ENCODE assay signal across 26 cellular contexts in the genomic region with DNA sequence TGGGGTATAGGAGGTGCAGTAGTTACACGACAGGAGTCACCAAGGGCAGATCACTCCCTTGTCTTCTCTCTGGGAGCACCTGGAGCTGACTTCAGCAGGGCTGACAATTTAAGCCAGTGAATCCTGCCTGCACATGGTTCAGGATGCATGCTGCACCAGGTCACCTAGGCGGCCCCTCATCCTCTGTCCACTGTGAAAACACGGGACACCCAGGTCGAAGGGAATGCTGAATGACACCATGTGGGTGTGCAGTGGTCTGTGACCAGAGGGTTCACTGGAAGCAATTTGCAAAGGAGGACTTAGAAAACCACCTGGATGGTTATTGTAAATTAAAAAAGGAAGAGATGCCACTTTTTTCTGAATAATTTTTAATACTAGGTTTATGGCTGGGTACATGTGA.
A peak's percentile ranks its signal among the peaks of the same experiment; 100 is the strongest.
DNase-seq lines count a peak whose midpoint lies in the region; FAIRE-seq and TF ChIP-seq lines count a peak whose summit lies in the region.
"Had no signal": no experiment of that assay in that cellular context is flagged by ENCODE, and none has a peak within 500 bp of the region (broad histone marks: within the 10 kb centered on the region; RNA-seq: fewer than 3 reads in every experiment).

No MANE protein-coding gene starts in this region.

- H3K36me3 ChIP-seq in neural progenitor cell, result no peaks in the 10 kb centered on the region
- H3K36me3 ChIP-seq: BLaER1, HAP-1 had no signal

- peaks cover 31% of the 10 kb centered on the region for H3K4me1 ChIP-seq in neural progenitor cell

- no peaks in the 10 kb centered on the region for H4K20me1 ChIP-seq in neural progenitor cell (ENCODE audit: low read depth)
- H4K20me1 ChIP-seq: BLaER1 had no signal

- H3K9me3 ChIP-seq in neural progenitor cell (ENCODE audit: low read depth), result no peaks in the 10 kb centered on the region
- H3K9me3 ChIP-seq: BLaER1, HAP-1 had no signal

- TF ChIP-seq CTCF in CD14-positive monocyte (IDR thresholded peaks at IDR 0.05) (no peak), neural progenitor cell (IDR thresholded peaks at IDR 0.05) (no peak)

- no peaks in the 10 kb centered on the region for H3K36me3 Mint-ChIP-seq in CD14-positive monocyte
- H3K36me3 Mint-ChIP-seq in neural progenitor cell, result no peaks in the 10 kb centered on the region
- H3K36me3 Mint-ChIP-seq: CD8-positive, alpha-beta memory T cell had no signal

- peak; percentile 55 for FAIRE-seq in RCC 7860 (lab: Jason Lieb, UNC)
- FAIRE-seq: A204.1, D721Med, GM12878, GM19239, H54 had no signal

- intact Hi-C loops in CD14-positive monocyte (cut with micrococcal nuclease), result loop anchor here (5.0 to 10.0 kb wide), 3 partner anchors 275 to 527 kb away; no protein-coding TSS in a partner anchor

- H3K4me2 ChIP-seq in neural progenitor cell, result no peak overlapping the region
- H3K4me2 ChIP-seq: BLaER1 had no signal

- H3K9me3 Mint-ChIP-seq in CD14-positive monocyte, result peaks cover 0 to 2% (median 0%) of the 10 kb centered on the region in 7 donors
- H3K9me3 Mint-ChIP-seq in neural progenitor cell, result no peaks in the 10 kb centered on the region
- H3K9me3 Mint-ChIP-seq: CD4-positive, alpha-beta T cell; CD8-positive, alpha-beta memory T cell; HFFc6 had no signal

- H3K9ac ChIP-seq in neural progenitor cell, result no peak overlapping the region
- H3K9ac ChIP-seq: BLaER1 had no signal

- H3K4me1 Mint-ChIP-seq in CD14-positive monocyte (peaks cover 26% of the 10 kb centered on the region), neural progenitor cell (peaks cover 11% of the 10 kb centered on the region)

- peak overlapping the region in 5 of 7 donors; percentile 3 to 58 (median 57) for H3K27ac Mint-ChIP-seq in CD14-positive monocyte
- H3K27ac Mint-ChIP-seq in neural progenitor cell, result peak overlapping the region; percentile 54
- H3K27ac Mint-ChIP-seq: B cell; CD4-positive, alpha-beta T cell; CD8-positive, alpha-beta memory T cell; HFFc6 had no signal

- no peak overlapping the region for H3K4me3 ChIP-seq in neural progenitor cell
- H3K4me3 ChIP-seq: BLaER1, GM12878, HAP-1 had no signal

- H3K4me3 Mint-ChIP-seq in CD14-positive monocyte, result no peak overlapping the region
- no peak overlapping the region for H3K4me3 Mint-ChIP-seq in neural progenitor cell
- H3K4me3 Mint-ChIP-seq: B cell; CD4-positive, alpha-beta T cell; HFFc6 had no signal

- H2AFZ ChIP-seq in neural progenitor cell (replicated peaks), result no peak overlapping the region

- H3K27ac ChIP-seq in neural progenitor cell, result no peak overlapping the region
- H3K27ac ChIP-seq: 22Rv1, BLaER1, C4-2B had no signal

- no peaks in the 10 kb centered on the region for H3K27me3 ChIP-seq in neural progenitor cell
- H3K27me3 ChIP-seq: BLaER1 had no signal

- no peaks in the 10 kb centered on the region for H3K27me3 Mint-ChIP-seq in CD14-positive monocyte (ENCODE audit: low read depth in 3 of 3)
- peaks cover 4% of the 10 kb centered on the region for H3K27me3 Mint-ChIP-seq in neural progenitor cell (ENCODE audit: insufficient read depth, low read depth)

- DNase-seq in CD14-positive monocyte (ENCODE audit: low spot score) (no peak), RCC 7860 (ENCODE audit: low spot score) (peak; percentile 19), left kidney (ENCODE audit: low read depth, low spot score) (peak; percentile 62), neural progenitor cell (ENCODE audit: low spot score) (no peak), NCI-H2107 treated with DMSO at 0.1 percent for 48 hours (lab: John Stamatoyannopoulos, UW; ENCODE audit: unreplicated experiment) (no peak), SW 1271 (lab: John Stamatoyannopoulos, UW) (no peak), NCI-H2029 treated with DMSO at 0.1 percent for 48 hours (lab: John Stamatoyannopoulos, UW) (no peak)
- DNase-seq in stimulated activated CD4-positive, alpha-beta T cell treated with anti-CD3 and anti-CD28 coated beads, Interleukin-12 subunit alpha, Interleukin-12 subunit beta, amount 100 ng/mL, for 4 hours, result no peak
- DNase-seq: CD4-positive, alpha-beta T cell; CD8-positive, alpha-beta memory T cell; DMS 273 treated with DMSO at 0.1 percent for 48 hours; DMS79; EL; GDM1; GOT3; HFFc6 had no signal

- H3F3A ChIP-seq in neural progenitor cell (ENCODE audit: low read depth), result peaks cover 22% of the 10 kb centered on the region

- H3K79me2 ChIP-seq in neural progenitor cell (ENCODE audit: low read depth), result no peaks in the 10 kb centered on the region

Comparison
In these comparisons a context has a peak if more than half of its experiments do, and no peak if none do; other contexts are left out.
1. DNase-seq: peak in RCC 7860 (single experiment) and left kidney (single experiment); none in CD14-positive monocyte (single experiment), neural progenitor cell (single experiment), NCI-H2107 treated with DMSO at 0.1 percent for 48 hours (single experiment), SW 1271 (0 of 2), NCI-H2029 treated with DMSO at 0.1 percent for 48 hours (single experiment) and stimulated activated CD4-positive, alpha-beta T cell treated with anti-CD3 and anti-CD28 coated beads, Interleukin-12 subunit alpha, Interleukin-12 subunit beta, amount 100 ng/mL, for 4 hours (single experiment).